33 cellular contexts compared by ENCODE assay signal in the genomic region with DNA sequence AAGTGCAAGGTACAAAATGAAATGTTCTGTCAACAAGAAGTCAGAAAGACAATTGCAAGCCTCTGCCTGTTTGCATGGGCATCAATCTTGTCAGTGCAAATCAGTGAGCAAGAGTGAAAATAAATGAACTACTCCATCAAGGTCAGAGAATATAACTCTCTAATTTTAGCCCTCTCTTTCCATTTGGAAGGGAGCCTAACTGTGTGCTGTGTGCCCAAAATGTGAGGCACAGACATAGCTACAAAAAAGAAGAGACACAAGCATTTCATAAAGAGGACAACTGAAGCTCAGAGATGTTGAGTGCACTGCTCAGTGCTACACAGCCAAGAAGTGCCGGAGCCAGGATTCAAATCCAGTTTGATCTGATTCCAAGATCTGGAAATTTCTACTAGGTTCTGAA.
"Had no signal": no experiment of that assay in that cellular context is flagged by ENCODE, and none has a peak within 500 bp of the region (broad histone marks: within the 10 kb centered on the region; RNA-seq: fewer than 3 reads in every experiment).

No MANE protein-coding gene starts in this region.

- ATAC-seq: activated CD8-positive, alpha-beta T cell treated with anti-CD3 and anti-CD28 coated beads for 36 hours; activated naive CD4-positive, alpha-beta T cell treated with anti-CD3 and anti-CD28 coated beads, Interleukin-2, amount 50 U/mL, for 72 hours; activated T-cell treated with anti-CD3 and anti-CD28 coated beads, Interleukin-2, amount 50 U/mL, for 4 hours; activated T-cell treated with anti-CD3 and anti-CD28 coated beads, Interleukin-2, amount 50 U/mL, for 72 hours; activated T-helper 17 cell treated with anti-CD3 and anti-CD28 coated beads, Interleukin-2, amount 50 U/mL, for 72 hours; body of pancreas had no signal

- H3K4me3 ChIP-seq: adrenal gland, body of pancreas, breast epithelium had no signal

- H3K9me3 ChIP-seq: adrenal gland, body of pancreas, breast epithelium had no signal

- H3K27ac ChIP-seq: adrenal gland, body of pancreas, brain microvascular endothelial cell, breast epithelium, VCaP had no signal

- H3K36me3 ChIP-seq: adrenal gland, brain microvascular endothelial cell, breast epithelium had no signal

- DNase-seq: activated B cell treated with CpG ODN at 0.5 μM for 24 hours; activated CD4-positive, alpha-beta memory T cell treated with anti-CD3 and anti-CD28 coated beads for 36 hours; activated CD4-positive, alpha-beta T cell treated with anti-CD3 and anti-CD28 coated beads for 4 hours; activated CD4-positive, alpha-beta T cell treated with anti-CD3 and anti-CD28 coated beads, Interleukin-2, amount 10 ng/mL, durations not matched to agents 24 days and 14 days; activated CD4-positive, alpha-beta T cell treated with anti-CD3 and anti-CD28 coated beads, Interleukin-2, amount 50 U/mL, for 1 hour; activated CD4-positive, alpha-beta T cell treated with anti-CD3 and anti-CD28 coated beads, Interleukin-2, amount 50 U/mL, for 4 hours; activated CD4-positive, CD25-positive, alpha-beta regulatory T cell treated with anti-CD3 and anti-CD28 coated beads, Interleukin-2, amount 50 U/mL, for 72 hours; activated CD8-positive, alpha-beta memory T cell treated with anti-CD3 and anti-CD28 coated beads, Interleukin-2, amount 50 U/mL, for 4 hours; activated CD8-positive, alpha-beta T cell treated with anti-CD3 and anti-CD28 coated beads for 36 hours; activated effector memory CD4-positive, alpha-beta T cell treated with anti-CD3 and anti-CD28 coated beads, Interleukin-2, amount 50 U/mL, for 16 hours; activated gamma-delta T cell treated with Interleukin-2 at 50 U/mL for 16 hours; activated naive CD4-positive, alpha-beta T cell; activated naive CD4-positive, alpha-beta T cell treated with anti-CD3 and anti-CD28 coated beads for 36 hours; activated naive CD4-positive, alpha-beta T cell treated with anti-CD3 and anti-CD28 coated beads, Interleukin-2, amount 50 U/mL, for 16 hours; activated naive CD8-positive, alpha-beta T cell treated with anti-CD3 and anti-CD28 coated beads for 36 hours; activated T-cell treated with anti-CD3 and anti-CD28 coated beads for 4 hours; activated T-cell treated with anti-CD3 and anti-CD28 coated beads, Interleukin-2, amount 50 U/mL, for 1 hour; activated T-cell treated with anti-CD3 and anti-CD28 coated beads, Interleukin-2, amount 50 U/mL, for 4 hours; activated T-cell treated with anti-CD3 and anti-CD28 coated beads, Interleukin-2, amount 50 U/mL, for 72 hours; adrenal gland; amniotic stem cell; aorta; body of pancreas; brain microvascular endothelial cell; caudate nucleus; SW 1271; T-helper 1 cell; T-helper 2 cell; T-helper 9 cell had no signal

- H3K27me3 ChIP-seq: adrenal gland, body of pancreas, brain microvascular endothelial cell, breast epithelium had no signal

- H3K4me1 ChIP-seq: body of pancreas, breast epithelium had no signal
